8 cellular contexts compared by ENCODE assay signal in the genomic region with DNA sequence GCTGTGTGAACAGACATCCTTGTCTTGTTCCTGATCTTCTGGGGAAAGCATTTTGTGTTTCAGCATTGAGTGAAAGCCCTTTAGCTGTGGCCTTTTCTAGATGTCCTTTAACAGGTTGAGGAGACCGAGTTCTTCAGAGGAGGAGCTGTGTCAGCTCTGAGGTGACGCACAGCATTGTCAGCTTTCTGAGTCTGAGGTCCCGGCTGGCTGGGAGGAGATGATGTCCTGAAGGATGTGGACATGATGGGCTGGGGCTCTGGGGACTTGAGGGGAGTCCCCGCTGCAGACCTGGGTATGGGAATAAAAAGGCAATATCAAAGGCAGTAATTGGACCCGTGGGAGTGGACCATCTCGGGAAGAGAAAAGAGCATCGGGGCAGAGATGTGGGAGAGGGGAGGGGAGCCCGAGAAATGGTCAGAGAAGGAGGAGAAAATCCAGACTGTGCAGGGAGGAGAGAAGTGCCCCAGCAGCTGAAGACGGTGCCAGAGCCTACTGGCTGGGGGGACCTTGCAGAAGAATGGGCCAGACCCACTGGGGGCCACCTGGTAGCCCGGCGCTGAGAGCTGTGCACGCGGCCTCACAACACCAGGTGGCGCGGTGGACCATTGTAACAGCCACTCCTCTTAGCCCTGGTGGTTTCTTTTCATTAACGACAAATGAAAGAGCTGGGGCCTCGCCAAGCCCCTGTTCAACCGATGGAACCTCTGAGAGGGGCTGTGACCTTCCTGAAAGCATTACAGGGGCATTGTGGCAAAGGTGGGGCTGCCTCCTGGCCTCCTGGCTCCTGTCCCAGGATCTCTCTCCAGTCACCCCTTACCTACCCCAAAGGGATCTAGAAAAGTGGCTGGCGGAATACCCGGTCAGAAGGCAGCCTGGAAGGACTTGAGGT.
A peak's percentile ranks its signal among the peaks of the same experiment; 100 is the strongest.
DNase-seq lines count a peak whose midpoint lies in the region; ATAC-seq and TF ChIP-seq lines count a peak whose summit lies in the region.

No MANE protein-coding gene starts in this region.

- no peak overlapping the region for H3K4me3 ChIP-seq in endocrine pancreas (ENCODE audit: control insufficient read depth, insufficient read depth, low read length)
- H3K4me3 ChIP-seq in mucosa of descending colon = no peak overlapping the region

- H3K9ac ChIP-seq in endocrine pancreas (ENCODE audit: control insufficient read depth, insufficient read depth, low read length) = peak overlapping the region; percentile 30

- no peaks in the 10 kb centered on the region for H3K4me1 ChIP-seq in endocrine pancreas (ENCODE audit: control insufficient read depth, insufficient read depth, low read length)
- H3K4me1 ChIP-seq in mucosa of descending colon (ENCODE audit: low read depth) = no peaks in the 10 kb centered on the region

- TF ChIP-seq POLR2A in GM18505 (IDR thresholded peaks at IDR 0.05; ENCODE audit: borderline replicate concordance, extremely low read depth, insufficient read depth, insufficient read length) = no peak

- H3K9me3 ChIP-seq in endocrine pancreas (ENCODE audit: control insufficient read depth, low read length) (no peaks in the 10 kb centered on the region), mucosa of descending colon (no peaks in the 10 kb centered on the region)

- no peaks in the 10 kb centered on the region for H3K27me3 ChIP-seq in endocrine pancreas (ENCODE audit: control insufficient read depth, insufficient read depth, low read length)

- no peaks in the 10 kb centered on the region for H3K36me3 ChIP-seq in endocrine pancreas (ENCODE audit: control insufficient read depth, insufficient read depth, low read length)
- H3K36me3 ChIP-seq in mucosa of descending colon (ENCODE audit: low read depth) = no peaks in the 10 kb centered on the region

- peak; percentile 70 for TF ChIP-seq CTCF in mucosa of descending colon (IDR thresholded peaks at IDR 0.05)

- DNase-seq in 8988T (peak; percentile 47), HS-27A (ENCODE audit: low read depth) (peak; percentile 42), NOMO-1 (lab: John Stamatoyannopoulos, UW; ENCODE audit: unreplicated experiment in 2 of 2) (peak; percentile 50 to 72), mucosa of descending colon (peak; percentile 69 to 86 (median 80))
- DNase-seq in activated CD8-positive, alpha-beta memory T cell treated with anti-CD3 and anti-CD28 coated beads for 4 hours (ENCODE audit: low read depth in 2 of 2) = peak; percentile 61 to 70
- peak; percentile 63 to 68 for DNase-seq in stimulated activated CD8-positive, alpha-beta memory T cell treated with anti-CD3 and anti-CD28 coated beads, Interleukin-2, amount 100 ng/mL, for 48 hours (ENCODE audit: low read depth in 2 of 2)

- ATAC-seq in GM18505 (IDR thresholded peaks at IDR 0.05; ENCODE audit: unreplicated experiment) = peak; percentile 68
- ATAC-seq in mucosa of descending colon = peak; percentile 95

- intact Hi-C loops in mucosa of descending colon (cut with DNase I, micrococcal nuclease) = loop anchor here (2.0 to 5.0 kb wide), 3 partner anchors 60 to 252 kb away; a partner anchor contains a TSS
